In the genomic region with DNA sequence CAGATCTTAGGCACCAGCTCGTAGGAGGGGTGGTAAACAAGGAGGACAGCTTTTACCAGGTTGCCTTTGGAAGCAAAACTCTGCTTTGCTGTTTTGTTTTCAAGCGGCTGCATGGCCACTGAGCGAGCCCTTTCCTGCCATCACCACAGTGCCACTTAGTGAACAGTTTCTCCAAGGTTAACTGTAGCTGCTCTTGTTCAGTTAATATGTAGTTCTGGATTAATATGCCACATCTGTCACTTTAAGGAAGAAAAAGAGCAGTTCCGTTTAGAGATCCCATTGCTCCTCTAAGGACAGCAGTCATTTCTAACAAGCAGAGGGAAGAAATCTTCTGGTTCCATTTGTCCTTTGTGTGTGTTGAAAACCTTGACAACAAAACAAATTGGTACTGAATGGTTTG, we compare ENCODE assay signal across 11 cellular contexts. TPM values are rescaled to one million over a fixed set of nuclear protein-coding genes. Genes with fewer than 3 reads are reported as not detected.
A peak's percentile ranks its signal among the peaks of the same experiment; 100 is the strongest.
DNase-seq lines count a peak whose midpoint lies in the region; FAIRE-seq and TF ChIP-seq lines count a peak whose summit lies in the region.
"Had no signal": no experiment of that assay in that cellular context is flagged by ENCODE, and none has a peak within 500 bp of the region (broad histone marks: within the 10 kb centered on the region; RNA-seq: fewer than 3 reads in every experiment).

No MANE protein-coding gene starts in this region.

- TF ChIP-seq CTCF in endothelial cell of umbilical vein (IDR thresholded peaks at IDR 0.05; ENCODE audit: extremely low read depth in 1 of 2, insufficient read depth in 1 of 2, low read depth in 1 of 2, low read length in 2 of 2) (no peak), vagina (IDR thresholded peaks at IDR 0.05) (no peak)

- peak; percentile 55 for FAIRE-seq in endothelial cell of umbilical vein (lab: Jason Lieb, UNC)
- FAIRE-seq: A204.1 had no signal

- CTCF ChIA-PET in endothelial cell of umbilical vein (lab: Charles Lee), result interaction anchor here (1.1 to 2.0 kb wide), 7 partner anchors 8 to 50 kb away, joined by 3 to 8 read pairs (median 3); no protein-coding TSS in a partner anchor

- peaks cover 3% of the 10 kb centered on the region for H4K20me1 ChIP-seq in endothelial cell of umbilical vein (replicated peaks; ENCODE audit: control insufficient read depth, extremely low read depth, insufficient read depth, low read length)

- dilution Hi-C loops in endothelial cell of umbilical vein (cut with MboI; ENCODE audit: extremely low pct_ligation_motif_present, low sequenced_read_pairs), result no loop called here

- H2AFZ ChIP-seq in endothelial cell of umbilical vein (ENCODE audit: low read depth, low read length), result no peak overlapping the region

- POLR2A ChIA-PET in endothelial cell of umbilical vein (lab: Charles Lee), result no interaction called here

- peaks cover 11% of the 10 kb centered on the region for H3K79me2 ChIP-seq in endothelial cell of umbilical vein (ENCODE audit: control insufficient read depth, insufficient read depth, low read length)

- TF ChIP-seq POLR2A in endothelial cell of umbilical vein (IDR thresholded peaks at IDR 0.05; ENCODE audit: low read depth, low read length) (no peak), vagina (IDR thresholded peaks at IDR 0.05) (no peak)

- H3K27ac ChIP-seq in endothelial cell of umbilical vein (ENCODE audit: insufficient read depth, low read depth, low read length) (no peak overlapping the region), vagina (peak overlapping the region; percentile 88)

- no TSS peak for BruUV-seq in endothelial cell of umbilical vein (replicated peaks; lab: Mats Ljungman, UMichigan)

- peak; percentile 80 for DNase-seq in NCI-H2171 treated with DMSO at 0.1 percent for 48 hours (lab: John Stamatoyannopoulos, UW)
- no peak for DNase-seq in NCI-H2171 (lab: John Stamatoyannopoulos, UW)
- DNase-seq in endothelial cell of umbilical vein (ENCODE audit: low read depth, low spot score), result peak; percentile 30
- peak; percentile 56 for DNase-seq in myocyte (ENCODE audit: low read depth)
- DNase-seq in vagina (ENCODE audit: extremely low spot score in 2 of 2), result no peak
- no peak for DNase-seq in NCI-H1694 treated with DMSO at 0.1 percent for 48 hours (lab: John Stamatoyannopoulos, UW)
- DNase-seq in MG63, result no peak
- no peak for DNase-seq in HPDE6-E6E7 (ENCODE audit: extremely low spot score)
- DNase-seq: NCI-H526 treated with DMSO at 0.1 percent for 48 hours; stimulated activated CD4-positive, alpha-beta T cell treated with anti-CD3 and anti-CD28 coated beads, Interleukin-12 subunit alpha, Interleukin-12 subunit beta, amount 100 ng/mL, for 4 hours had no signal

- no peak overlapping the region for H3K4me2 ChIP-seq in endothelial cell of umbilical vein (ENCODE audit: insufficient read depth, low read length)

- H3K4me3 ChIP-seq in endothelial cell of umbilical vein (replicated peaks in 1 of 3; ENCODE audit: insufficient read depth in 1 of 3, low read depth in 1 of 3, low read length in 3 of 3) (no peak overlapping the region), vagina (no peak overlapping the region), MG63 (no peak overlapping the region)

- intact Hi-C loops in endothelial cell of umbilical vein (cut with micrococcal nuclease) (no loop called here), vagina (cut with DNase I) (no loop called here)

- H3K27me3 ChIP-seq in endothelial cell of umbilical vein (ENCODE audit: control insufficient read depth in 2 of 2, insufficient read depth in 2 of 2, low read length in 2 of 2) (no peaks in the 10 kb centered on the region), vagina (no peaks in the 10 kb centered on the region), MG63 (no peaks in the 10 kb centered on the region)

- H3K36me3 ChIP-seq in endothelial cell of umbilical vein (ENCODE audit: control insufficient read depth in 2 of 2, extremely low read depth in 1 of 2, insufficient read depth in 2 of 2, low read length in 2 of 2) (no peaks in the 10 kb centered on the region), vagina (no peaks in the 10 kb centered on the region), MG63 (no peaks in the 10 kb centered on the region)

- peaks cover 5% of the 10 kb centered on the region for H3K4me1 ChIP-seq in endothelial cell of umbilical vein (ENCODE audit: control insufficient read depth, extremely low read depth, insufficient read depth, low read length)
- H3K4me1 ChIP-seq in vagina, result peaks cover 35% of the 10 kb centered on the region

- H3K9me3 ChIP-seq in endothelial cell of umbilical vein (replicated peaks; ENCODE audit: control insufficient read depth, insufficient read depth, low read length), result no peaks in the 10 kb centered on the region
- no peaks in the 10 kb centered on the region for H3K9me3 ChIP-seq in vagina
- 0 out of 2 replicates have a peak, but pooled peaks cover 14% of the 10 kb centered on the region for H3K9me3 ChIP-seq in MG63

- no peaks in the 10 kb centered on the region for H3K9me1 ChIP-seq in endothelial cell of umbilical vein (replicated peaks; ENCODE audit: control insufficient read depth, extremely low read depth, insufficient read depth, low read length)

- H3K9ac ChIP-seq in endothelial cell of umbilical vein (replicated peaks; ENCODE audit: extremely low read depth, insufficient read depth, low read length), result no peak overlapping the region

TF ChIP-seq in endothelial cell of umbilical vein, 7 proteins besides CTCF, POLR2A, EP300 and RAD21:
- TF ChIP-seq, protein P1, sequence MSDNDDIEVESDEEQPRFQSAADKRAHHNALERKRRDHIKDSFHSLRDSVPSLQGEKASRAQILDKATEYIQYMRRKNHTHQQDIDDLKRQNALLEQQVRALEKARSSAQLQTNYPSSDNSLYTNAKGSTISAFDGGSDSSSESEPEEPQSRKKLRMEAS (IDR thresholded peaks at IDR 0.05; ENCODE audit: insufficient read depth, insufficient read length), result no peak
- TF ChIP-seq JUN (IDR thresholded peaks at IDR 0.05; ENCODE audit: borderline replicate concordance, insufficient read depth, insufficient read length, low read depth) (no peak), FOS (IDR thresholded peaks at IDR 0.05; ENCODE audit: borderline replicate concordance, insufficient read depth, low read length) (no peak), EZH2 (IDR thresholded peaks at IDR 0.05; ENCODE audit: borderline replicate concordance, low read depth, low read length, severe bottlenecking) (no peak), POLR2AphosphoS5 (IDR thresholded peaks at IDR 0.05; ENCODE audit: insufficient read depth, low read depth, low read length) (no peak), MYC (IDR thresholded peaks at IDR 0.05; ENCODE audit: low read depth, low read length) (no peak), GATA2 (IDR thresholded peaks at IDR 0.05; ENCODE audit: insufficient read depth, insufficient read length, low read depth, low read length) (no peak)

RNA-seq across cellular contexts. Expression of gene ABL1, which starts 10.4 kb away (rescaled TPM):
- total RNA-seq in endothelial cell of umbilical vein (79.2 and 87.1 TPM in 2 replicates), myocyte (44.6 and 50.3 TPM in 2 replicates), vagina (68.5 TPM)
- polyA plus RNA-seq in endothelial cell of umbilical vein, result 31.1 and 32.1 TPM in 2 replicates
- 34.6 and 35.8 TPM in 2 replicates for polyA plus RNA-seq in endothelial cell of umbilical vein (2011; cell fraction: cytosol; rRNA removed)
- 51.9 and 57.9 TPM in 2 replicates for polyA plus RNA-seq in endothelial cell of umbilical vein (2011; cell fraction: nucleus; rRNA removed)
- 60.7 and 65.3 TPM in 2 replicates for polyA plus RNA-seq in endothelial cell of umbilical vein (2012)
- 61.8 and 64.1 TPM in 2 replicates for polyA minus RNA-seq in endothelial cell of umbilical vein
- polyA minus RNA-seq in endothelial cell of umbilical vein (2011; cell fraction: cytosol; rRNA and poly(A)+ RNA removed), result 54.0 TPM
- polyA minus RNA-seq in endothelial cell of umbilical vein (2011; cell fraction: nucleus; rRNA and poly(A)+ RNA removed), result 37.1 and 47.0 TPM in 2 replicates
- polyA plus RNA-seq in myocyte (2012), result 60.2 TPM
- total RNA-seq in MG63 (2014; rRNA removed; shearing (Covaris generic); ENCODE audit: low replicate concordance), result 24.2 and 24.7 TPM in 2 replicates

Comparison
In these comparisons a context has a peak if more than half of its experiments do, and no peak if none do; other contexts are left out.
1. DNase-seq: peak in NCI-H2171 treated with DMSO at 0.1 percent for 48 hours (single experiment), endothelial cell of umbilical vein (single experiment) and myocyte (single experiment); none in NCI-H2171 (single experiment), vagina (0 of 2), NCI-H1694 treated with DMSO at 0.1 percent for 48 hours (single experiment), MG63 (single experiment) and HPDE6-E6E7 (single experiment).